1 cellular context compared by ENCODE assay signal in the genomic region with DNA sequence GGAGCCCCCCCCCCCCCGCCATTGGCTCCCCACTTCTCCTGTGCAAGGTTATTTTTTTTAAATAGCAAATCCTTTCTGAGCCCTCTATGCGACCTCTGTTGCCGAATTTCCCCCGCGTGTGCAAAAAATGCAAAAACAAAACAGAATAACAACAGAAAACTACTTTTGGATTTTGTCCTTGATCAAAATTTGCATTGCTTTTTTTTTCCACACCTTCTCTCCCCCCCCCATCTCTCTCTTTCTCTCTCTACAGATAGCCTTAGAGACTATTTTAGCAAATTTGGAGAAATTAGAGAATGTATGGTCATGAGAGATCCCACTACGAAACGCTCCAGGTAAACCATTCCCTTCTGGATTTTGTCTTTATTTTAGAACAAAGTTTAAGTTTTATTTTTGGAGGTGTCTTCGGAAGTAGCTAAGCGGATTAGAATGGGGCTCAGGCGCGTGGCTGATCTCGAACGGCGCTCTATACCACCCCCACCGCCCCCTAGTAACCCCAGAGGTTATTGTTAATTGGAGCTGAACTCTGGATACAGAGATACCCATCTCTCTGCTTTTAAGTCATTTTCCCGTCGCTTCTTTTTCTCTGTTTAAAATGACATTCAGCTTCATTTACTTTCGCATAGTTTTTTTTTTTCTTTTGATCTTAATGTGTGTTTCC.
TF ChIP-seq lines count a peak whose summit lies in the region.

No MANE protein-coding gene starts in this region.

TF ChIP-seq in H1, 55 proteins besides CTCF, POLR2A, EP300 and RAD21:
- no peak for TF ChIP-seq SUZ12 (IDR thresholded peaks at IDR 0.05; ENCODE audit: low read length)
- TF ChIP-seq PHF8 (conservative IDR thresholded peaks at IDR 0.05; ENCODE audit: low read depth, low read length), result no peak
- no peak for TF ChIP-seq JUN (IDR thresholded peaks at IDR 0.05; ENCODE audit: low read depth, low read length)
- TF ChIP-seq, protein P1, sequence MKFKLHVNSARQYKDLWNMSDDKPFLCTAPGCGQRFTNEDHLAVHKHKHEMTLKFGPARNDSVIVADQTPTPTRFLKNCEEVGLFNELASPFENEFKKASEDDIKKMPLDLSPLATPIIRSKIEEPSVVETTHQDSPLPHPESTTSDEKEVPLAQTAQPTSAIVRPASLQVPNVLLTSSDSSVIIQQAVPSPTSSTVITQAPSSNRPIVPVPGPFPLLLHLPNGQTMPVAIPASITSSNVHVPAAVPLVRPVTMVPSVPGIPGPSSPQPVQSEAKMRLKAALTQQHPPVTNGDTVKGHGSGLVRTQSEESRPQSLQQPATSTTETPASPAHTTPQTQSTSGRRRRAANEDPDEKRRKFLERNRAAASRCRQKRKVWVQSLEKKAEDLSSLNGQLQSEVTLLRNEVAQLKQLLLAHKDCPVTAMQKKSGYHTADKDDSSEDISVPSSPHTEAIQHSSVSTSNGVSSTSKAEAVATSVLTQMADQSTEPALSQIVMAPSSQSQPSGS (IDR thresholded peaks at IDR 0.05; ENCODE audit: low read length), result no peak
- TF ChIP-seq, protein P2, sequence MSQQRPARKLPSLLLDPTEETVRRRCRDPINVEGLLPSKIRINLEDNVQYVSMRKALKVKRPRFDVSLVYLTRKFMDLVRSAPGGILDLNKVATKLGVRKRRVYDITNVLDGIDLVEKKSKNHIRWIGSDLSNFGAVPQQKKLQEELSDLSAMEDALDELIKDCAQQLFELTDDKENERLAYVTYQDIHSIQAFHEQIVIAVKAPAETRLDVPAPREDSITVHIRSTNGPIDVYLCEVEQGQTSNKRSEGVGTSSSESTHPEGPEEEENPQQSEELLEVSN (IDR thresholded peaks at IDR 0.05), result no peak
- TF ChIP-seq TEAD4 (IDR thresholded peaks at IDR 0.05; ENCODE audit: low read depth, low read length), result no peak
- no peak for TF ChIP-seq POLR2AphosphoS5 (IDR thresholded peaks at IDR 0.05; ENCODE audit: low read depth, low read length)
- TF ChIP-seq, protein P3, sequence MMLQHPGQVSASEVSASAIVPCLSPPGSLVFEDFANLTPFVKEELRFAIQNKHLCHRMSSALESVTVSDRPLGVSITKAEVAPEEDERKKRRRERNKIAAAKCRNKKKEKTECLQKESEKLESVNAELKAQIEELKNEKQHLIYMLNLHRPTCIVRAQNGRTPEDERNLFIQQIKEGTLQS (IDR thresholded peaks at IDR 0.05; ENCODE audit: insufficient read depth, low read depth, low read length), result no peak
- TF ChIP-seq KDM5A (IDR thresholded peaks at IDR 0.05; ENCODE audit: low read length), result no peak
- TF ChIP-seq SP2 (IDR thresholded peaks at IDR 0.05; ENCODE audit: low read length), result no peak
- TF ChIP-seq CREB1 (IDR thresholded peaks at IDR 0.05), result no peak
- no peak for TF ChIP-seq RNF2 (IDR thresholded peaks at IDR 0.05; ENCODE audit: borderline replicate concordance, low read depth, low read length, missing control alignments, poor library complexity, severe bottlenecking)
- TF ChIP-seq, protein P4, sequence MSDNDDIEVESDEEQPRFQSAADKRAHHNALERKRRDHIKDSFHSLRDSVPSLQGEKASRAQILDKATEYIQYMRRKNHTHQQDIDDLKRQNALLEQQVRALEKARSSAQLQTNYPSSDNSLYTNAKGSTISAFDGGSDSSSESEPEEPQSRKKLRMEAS (IDR thresholded peaks at IDR 0.05), result no peak
- TF ChIP-seq SP1 (IDR thresholded peaks at IDR 0.05; ENCODE audit: low read depth, low read length), result no peak
- TF ChIP-seq FOSL1 (IDR thresholded peaks at IDR 0.05; ENCODE audit: insufficient read depth, low read depth, low read length), result no peak
- TF ChIP-seq SP4 (IDR thresholded peaks at IDR 0.05; ENCODE audit: low read length), result no peak
